In the genomic region with DNA sequence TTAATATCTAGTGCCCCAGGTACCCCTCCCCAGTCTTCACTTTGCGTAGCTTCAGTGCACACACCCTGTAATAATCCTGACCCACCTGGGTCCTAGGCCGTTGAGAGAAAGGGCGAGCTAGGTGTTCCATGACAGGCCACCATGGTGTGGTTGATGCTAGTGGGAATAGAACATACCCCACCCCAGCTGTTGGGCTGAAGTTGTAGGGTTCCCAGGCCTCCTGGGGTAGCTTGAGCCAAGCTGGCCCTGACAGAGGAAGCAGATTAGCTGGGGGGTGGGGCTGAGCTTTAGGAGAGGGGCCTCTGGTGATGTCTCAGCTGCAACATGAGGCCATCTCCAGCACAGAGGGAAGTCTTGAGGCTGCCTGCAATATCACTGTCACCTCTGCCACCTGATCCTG, we compare ENCODE assay signal across 18 cellular contexts. TPM values are rescaled to one million over a fixed set of nuclear protein-coding genes. Genes with fewer than 3 reads are reported as not detected.
DNase-seq lines count a peak whose midpoint lies in the region; ATAC-seq and TF ChIP-seq lines count a peak whose summit lies in the region.
"Had no signal": no experiment of that assay in that cellular context is flagged by ENCODE, and none has a peak within 500 bp of the region (broad histone marks: within the 10 kb centered on the region; RNA-seq: fewer than 3 reads in every experiment).

No MANE protein-coding gene starts in this region.

- no peaks in the 10 kb centered on the region for H3K9me3 Mint-ChIP-seq in osteocyte (ENCODE audit: unreplicated experiment)
- H3K9me3 Mint-ChIP-seq: CD8-positive, alpha-beta memory T cell; GM23338 had no signal

- ATAC-seq in GM18873 (IDR thresholded peaks at IDR 0.05; ENCODE audit: low FRiP score, unreplicated experiment), result no peak
- ATAC-seq: GM23338 had no signal

- no peaks in the 10 kb centered on the region for H3K4me1 Mint-ChIP-seq in osteocyte (ENCODE audit: unreplicated experiment)
- H3K4me1 Mint-ChIP-seq: CD8-positive, alpha-beta memory T cell had no signal

- no peaks in the 10 kb centered on the region for H3K27me3 Mint-ChIP-seq in osteocyte (ENCODE audit: unreplicated experiment)

- H3K4me3 Mint-ChIP-seq in osteocyte (ENCODE audit: unreplicated experiment), result no peak overlapping the region
- H3K4me3 Mint-ChIP-seq: CD8-positive, alpha-beta memory T cell; GM23338 had no signal

- H3K27me3 ChIP-seq in H7 (ENCODE audit: control insufficient read depth, insufficient read depth, low read length), result no peaks in the 10 kb centered on the region
- H3K27me3 ChIP-seq: BLaER1 had no signal

- H3K27ac Mint-ChIP-seq in osteocyte (ENCODE audit: unreplicated experiment), result no peak overlapping the region
- H3K27ac Mint-ChIP-seq: CD8-positive, alpha-beta memory T cell; GM23338 had no signal

- peak; percentile 51 for DNase-seq in NCI-H82 (lab: John Stamatoyannopoulos, UW)
- DNase-seq in NCI-H82 treated with DMSO at 0.1 percent for 48 hours (lab: John Stamatoyannopoulos, UW; ENCODE audit: unreplicated experiment), result no peak
- DNase-seq in H7, result peak; percentile 12
- peak; percentile 36 for DNase-seq in coronary artery (ENCODE audit: low spot score)
- peak; percentile 68 for DNase-seq in osteocyte (ENCODE audit: extremely low spot score, unreplicated experiment)
- DNase-seq in SIG-M5 (lab: John Stamatoyannopoulos, UW), result no peak
- no peak for DNase-seq in caudate nucleus (lab: John Stamatoyannopoulos, UW)
- DNase-seq: AML-193; Caco-2; CD8-positive, alpha-beta memory T cell; DND-41; GDM1 had no signal

- TF ChIP-seq CTCF in coronary artery (IDR thresholded peaks at IDR 0.05) (no peak), osteocyte (IDR thresholded peaks at IDR 0.05) (no peak)

- H3K36me3 Mint-ChIP-seq in osteocyte (ENCODE audit: unreplicated experiment), result peaks cover 22% of the 10 kb centered on the region

- H3K4me3 ChIP-seq in H7 (ENCODE audit: insufficient read depth, low read depth, low read length) (no peak overlapping the region), coronary artery (no peak overlapping the region)
- H3K4me3 ChIP-seq: BLaER1, GM23338, HAP-1 had no signal

- H3K27ac ChIP-seq in coronary artery, result no peak overlapping the region
- no peak overlapping the region for H3K27ac ChIP-seq in caudate nucleus (ENCODE audit: low read depth, low read length)
- H3K27ac ChIP-seq: 22Rv1, BLaER1, HL-60 had no signal

- H3K36me3 ChIP-seq in H7 (replicated peaks; ENCODE audit: control insufficient read depth, insufficient read depth, low read length), result peaks cover 5% of the 10 kb centered on the region

RNA-seq across cellular contexts. Expression of a gene that starts 40.5 kb away (rescaled TPM):
- total RNA-seq in H7 (2014; rRNA removed; shearing (Covaris generic)), result 206 and 229 TPM in 2 replicates
- total RNA-seq in osteocyte, result 317 and 321 TPM in 2 replicates

Comparison
In these comparisons a context has a peak if more than half of its experiments do, and no peak if none do; other contexts are left out.
1. DNase-seq: peak in NCI-H82 (single experiment), H7 (single experiment), coronary artery (single experiment) and osteocyte (single experiment); none in NCI-H82 treated with DMSO at 0.1 percent for 48 hours (single experiment), SIG-M5 (single experiment) and caudate nucleus (0 of 61).